In the genomic region with DNA sequence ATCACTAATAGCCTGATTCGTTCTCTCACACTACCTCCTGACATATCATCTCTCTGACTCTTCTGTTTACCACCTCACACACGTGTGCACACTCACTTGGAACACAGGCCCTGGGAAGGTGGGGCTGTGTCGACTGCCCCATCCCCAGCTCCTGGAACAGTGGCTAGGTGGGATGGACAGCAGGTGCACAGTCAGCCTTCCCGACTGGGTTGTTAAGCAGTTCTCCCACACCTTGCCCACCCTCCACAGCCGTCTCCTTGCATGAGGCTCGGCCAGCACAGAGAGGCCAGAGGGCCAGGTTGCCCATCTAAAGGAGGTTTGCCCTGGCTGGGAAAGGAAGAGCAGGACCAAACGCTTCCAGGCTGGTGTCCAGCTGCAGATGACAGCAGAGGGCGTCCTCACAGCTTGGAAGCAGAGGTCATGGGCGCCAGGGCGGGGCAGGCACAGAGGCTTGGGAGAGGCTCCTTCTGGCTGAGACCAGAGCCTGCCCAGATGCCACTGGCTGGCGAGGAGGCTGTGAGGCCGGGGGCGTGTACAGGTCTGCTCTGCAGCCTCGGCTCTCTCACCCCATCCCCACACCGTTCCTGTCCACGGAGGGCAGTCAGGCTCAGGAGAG, we compare ENCODE assay signal across 9 cellular contexts.
A peak's percentile ranks its signal among the peaks of the same experiment; 100 is the strongest.
DNase-seq lines count a peak whose midpoint lies in the region; ATAC-seq, FAIRE-seq and TF ChIP-seq lines count a peak whose summit lies in the region.
"Had no signal": no experiment of that assay in that cellular context is flagged by ENCODE, and none has a peak within 500 bp of the region (broad histone marks: within the 10 kb centered on the region; RNA-seq: fewer than 3 reads in every experiment).

No MANE protein-coding gene starts in this region.

- no peak for TF ChIP-seq POLR2A in GM12878 (IDR thresholded peaks at IDR 0.05; ENCODE audit: low read depth, low read length)

- H3K36me3 ChIP-seq in GM12878 (ENCODE audit: control insufficient read depth in 2 of 2, insufficient read depth in 2 of 2, low read length in 1 of 2) (no peaks in the 10 kb centered on the region), BE2C (peaks cover 91% of the 10 kb centered on the region)

- SMC1A ChIA-PET in GM12878 (lab: Charles Lee; ENCODE audit: uncharacterized antibody, unreplicated experiment) = interaction anchor here (1.1 to 1.8 kb wide), 2 partner anchors 14 to 23 kb away, joined by 3 to 7 read pairs; no protein-coding TSS in a partner anchor

- H3K79me2 ChIP-seq in GM12878 (ENCODE audit: control insufficient read depth, insufficient read depth, low read length) = no peaks in the 10 kb centered on the region

- in situ Hi-C loops in GM12878 (cut with MboI) = no loop called here

- no peak for FAIRE-seq in GM12878 (lab: Jason Lieb, UNC)
- FAIRE-seq: colon had no signal

- H3K9me3 ChIP-seq in AG04450 (ENCODE audit: control insufficient read depth, insufficient read depth, low read length) (no peaks in the 10 kb centered on the region; the same call in 1 of the 2 replicates), GM12878 (replicated peaks; ENCODE audit: control insufficient read depth, insufficient read depth, low read length) (no peaks in the 10 kb centered on the region), BE2C (no peaks in the 10 kb centered on the region)

- TF ChIP-seq RAD21 in GM12878 (IDR thresholded peaks at IDR 0.05; ENCODE audit: insufficient read depth, low read depth, low read length) = peak; percentile 39; the same call in 1 of the 2 replicates

- no peak overlapping the region for H3K4me2 ChIP-seq in GM12878 (ENCODE audit: control insufficient read depth, insufficient read depth)

- POLR2A ChIA-PET in AG04450 (lab: Yijun Ruan, JAX) (interaction anchor here (1.0 kb wide), 1 partner anchor 24 kb away, joined by 5 read pairs; no protein-coding TSS in a partner anchor), GM12878 (lab: Charles Lee) (no interaction called here)

- no TSS peak for BruUV-seq in GM12878 (replicated peaks; lab: Mats Ljungman, UMichigan)

- ATAC-seq in GM12878 (peak; percentile 78), GM18870 (IDR thresholded peaks at IDR 0.05; ENCODE audit: unreplicated experiment) (no peak)

- no peak overlapping the region for H3K9ac ChIP-seq in GM12878 (ENCODE audit: control insufficient read depth, insufficient read depth, low read length)

- DNase-seq in AG04450 (ENCODE audit: low read depth, low spot score) = no peak
- peak; percentile 22 for DNase-seq in HFF-Myc (ENCODE audit: extremely low read depth, low read depth)
- no peak for DNase-seq in GM12878 (ENCODE audit: low read depth, low spot score)
- peak; percentile 95 for DNase-seq in islet precursor cell
- peak; percentile 61 for DNase-seq in ureter (ENCODE audit: low spot score)
- DNase-seq in NCI-H2227 treated with DMSO at 0.1 percent for 48 hours (lab: John Stamatoyannopoulos, UW) = no peak
- no peak for DNase-seq in BE2C

- WGBS in GM12878 (ENCODE audit: insufficient coverage, insufficient replicate concordance, low lambda C conversion rate, missing lambda C conversion rate) = 34% methylated on average over 16 of the region's 16 CpGs

- CTCF ChIA-PET in AG04450 (lab: Charles Lee) = interaction anchor here (0.9 to 7.7 kb wide), 6 partner anchors 14 to 369 kb away, joined by 3 to 65 read pairs (median 9); no protein-coding TSS in a partner anchor
- CTCF ChIA-PET in GM12878 (lab: Yijun Ruan, JAX) = interaction anchor here (3.6 kb wide), 1 partner anchor 24 kb away, joined by 18 read pairs; no protein-coding TSS in a partner anchor

- H3K4me3 ChIP-seq in AG04450 (ENCODE audit: low read depth, low read length) (no peak overlapping the region), HFF-Myc (replicated peaks; ENCODE audit: low read depth, low read length) (no peak overlapping the region), GM12878 (no peak overlapping the region), BE2C (ENCODE audit: low read depth, low read length) (no peak overlapping the region)

- peak; percentile 34 for TF ChIP-seq CTCF in AG04450 (IDR thresholded peaks at IDR 0.05; ENCODE audit: low read depth, low read length)
- TF ChIP-seq CTCF in HFF-Myc (IDR thresholded peaks at IDR 0.05; ENCODE audit: low read depth, low read length, missing control alignments) = peak; percentile 32
- peak in 2 of 3 experiments; percentile 20 to 29; a peak in 2 of 6 replicates for TF ChIP-seq CTCF in GM12878 (IDR thresholded peaks at IDR 0.05 in 2 of 3, conservative IDR thresholded peaks at IDR 0.05 in 1 of 3; ENCODE audit: control insufficient read depth in 2 of 3, extremely low read depth in 1 of 3, insufficient read depth in 1 of 3, low read depth in 3 of 3, low read length in 3 of 3)
- no peak for TF ChIP-seq CTCF in BE2C (IDR thresholded peaks at IDR 0.05; ENCODE audit: low read depth, low read length)

- H3K27me3 ChIP-seq in AG04450 (ENCODE audit: control insufficient read depth, insufficient read depth, low read length) (no peaks in the 10 kb centered on the region), GM12878 (replicated peaks in 1 of 2; ENCODE audit: control insufficient read depth in 2 of 2, insufficient read depth in 2 of 2, low read length in 1 of 2) (no peaks in the 10 kb centered on the region; a peak in 1 of 4 replicates), BE2C (no peaks in the 10 kb centered on the region)

- no peaks in the 10 kb centered on the region for H4K20me1 ChIP-seq in GM12878 (ENCODE audit: control insufficient read depth, insufficient read depth)

- no peak for TF ChIP-seq EP300 in GM12878 (IDR thresholded peaks at IDR 0.05; ENCODE audit: borderline replicate concordance in 1 of 2, control insufficient read depth in 1 of 2, low read depth in 2 of 2, low read length in 2 of 2)

- H3K4me1 ChIP-seq in GM12878 (ENCODE audit: control insufficient read depth, insufficient read depth, low read length) = no peaks in the 10 kb centered on the region
- no peaks in the 10 kb centered on the region for H3K4me1 ChIP-seq in BE2C

- intact Hi-C loops in GM12878 (cut with micrococcal nuclease; ENCODE audit: unreplicated experiment) = no loop called here

- no peak overlapping the region for H2AFZ ChIP-seq in GM12878 (ENCODE audit: control insufficient read depth, low read depth, low read length)

- H3K27ac ChIP-seq in AG04450 (ENCODE audit: low read depth, low read length) (no peak overlapping the region), GM12878 (ENCODE audit: control insufficient read depth, insufficient read depth) (no peak overlapping the region)

- RAD21 ChIA-PET in GM12878 (lab: Charles Lee; ENCODE audit: unreplicated experiment) = interaction anchor here (1.5 kb wide), 1 partner anchor 24 kb away, joined by 4 read pairs; no protein-coding TSS in a partner anchor

TF ChIP-seq in GM12878, 131 proteins besides CTCF, POLR2A, EP300 and RAD21:
- TF ChIP-seq CBFB (IDR thresholded peaks at IDR 0.05; ENCODE audit: low read depth) (no peak), SMC3 (IDR thresholded peaks at IDR 0.05; ENCODE audit: borderline replicate concordance, low read length) (peak; percentile 23; the same call in 1 of the 2 replicates)

Comparison
In these comparisons a context has a peak if more than half of its experiments do, and no peak if none do; other contexts are left out.
1. DNase-seq: peak in HFF-Myc (single experiment), islet precursor cell (single experiment) and ureter (single experiment); none in AG04450 (single experiment), GM12878 (single experiment), NCI-H2227 treated with DMSO at 0.1 percent for 48 hours (single experiment) and BE2C (single experiment).